In the genomic region with DNA sequence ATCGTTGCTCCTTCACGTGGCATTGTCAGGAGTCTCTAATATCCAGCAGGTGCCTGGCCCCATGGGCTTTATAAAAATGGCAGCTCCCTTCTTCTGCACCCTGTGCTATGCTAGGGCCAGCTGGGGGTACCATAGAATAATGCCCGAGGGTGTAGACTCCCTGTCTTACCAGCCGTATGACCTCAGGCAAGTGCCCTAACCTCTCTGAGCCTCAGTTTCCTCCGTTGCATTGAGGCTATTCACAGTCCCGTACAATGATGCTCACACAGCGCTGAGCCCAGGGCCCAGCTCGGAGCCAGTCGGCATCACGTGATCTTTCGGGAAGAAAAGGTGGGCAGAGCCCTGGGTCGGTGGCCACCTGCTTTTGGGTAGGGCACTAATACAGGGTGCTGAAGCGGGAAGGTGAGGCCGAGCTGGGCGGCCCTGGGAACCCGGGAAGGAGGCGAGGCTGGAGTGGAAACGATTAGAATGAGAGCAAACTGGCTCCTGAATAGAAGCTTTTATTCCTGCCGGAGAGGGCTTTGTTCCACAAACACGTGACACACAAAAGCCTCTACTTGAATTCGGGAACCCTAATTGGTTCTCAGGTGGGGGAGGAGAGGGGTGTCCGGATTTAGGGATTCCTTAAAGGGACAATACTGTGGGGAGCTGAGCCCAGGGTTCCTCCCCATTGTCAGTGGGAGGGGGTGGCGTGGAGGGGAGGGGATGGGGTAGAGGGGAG, we compare ENCODE assay signal across 1 cellular context.
A peak's percentile ranks its signal among the peaks of the same experiment; 100 is the strongest.
TF ChIP-seq lines count a peak whose summit lies in the region.

No MANE protein-coding gene starts in this region.

TF ChIP-seq in WTC11, 78 proteins besides CTCF, POLR2A, EP300 and RAD21 (continued from another document and continues in another):
- TF ChIP-seq, protein P1, sequence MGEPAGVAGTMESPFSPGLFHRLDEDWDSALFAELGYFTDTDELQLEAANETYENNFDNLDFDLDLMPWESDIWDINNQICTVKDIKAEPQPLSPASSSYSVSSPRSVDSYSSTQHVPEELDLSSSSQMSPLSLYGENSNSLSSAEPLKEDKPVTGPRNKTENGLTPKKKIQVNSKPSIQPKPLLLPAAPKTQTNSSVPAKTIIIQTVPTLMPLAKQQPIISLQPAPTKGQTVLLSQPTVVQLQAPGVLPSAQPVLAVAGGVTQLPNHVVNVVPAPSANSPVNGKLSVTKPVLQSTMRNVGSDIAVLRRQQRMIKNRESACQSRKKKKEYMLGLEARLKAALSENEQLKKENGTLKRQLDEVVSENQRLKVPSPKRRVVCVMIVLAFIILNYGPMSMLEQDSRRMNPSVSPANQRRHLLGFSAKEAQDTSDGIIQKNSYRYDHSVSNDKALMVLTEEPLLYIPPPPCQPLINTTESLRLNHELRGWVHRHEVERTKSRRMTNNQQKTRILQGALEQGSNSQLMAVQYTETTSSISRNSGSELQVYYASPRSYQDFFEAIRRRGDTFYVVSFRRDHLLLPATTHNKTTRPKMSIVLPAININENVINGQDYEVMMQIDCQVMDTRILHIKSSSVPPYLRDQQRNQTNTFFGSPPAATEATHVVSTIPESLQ (CRISPR knock-in tag; IDR thresholded peaks at IDR 0.05), result no peak
- TF ChIP-seq, protein P2, sequence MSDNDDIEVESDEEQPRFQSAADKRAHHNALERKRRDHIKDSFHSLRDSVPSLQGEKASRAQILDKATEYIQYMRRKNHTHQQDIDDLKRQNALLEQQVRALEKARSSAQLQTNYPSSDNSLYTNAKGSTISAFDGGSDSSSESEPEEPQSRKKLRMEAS (CRISPR knock-in tag; IDR thresholded peaks at IDR 0.05), result peak; percentile 94
- TF ChIP-seq, protein P3, sequence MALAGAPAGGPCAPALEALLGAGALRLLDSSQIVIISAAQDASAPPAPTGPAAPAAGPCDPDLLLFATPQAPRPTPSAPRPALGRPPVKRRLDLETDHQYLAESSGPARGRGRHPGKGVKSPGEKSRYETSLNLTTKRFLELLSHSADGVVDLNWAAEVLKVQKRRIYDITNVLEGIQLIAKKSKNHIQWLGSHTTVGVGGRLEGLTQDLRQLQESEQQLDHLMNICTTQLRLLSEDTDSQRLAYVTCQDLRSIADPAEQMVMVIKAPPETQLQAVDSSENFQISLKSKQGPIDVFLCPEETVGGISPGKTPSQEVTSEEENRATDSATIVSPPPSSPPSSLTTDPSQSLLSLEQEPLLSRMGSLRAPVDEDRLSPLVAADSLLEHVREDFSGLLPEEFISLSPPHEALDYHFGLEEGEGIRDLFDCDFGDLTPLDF (CRISPR knock-in tag; IDR thresholded peaks at IDR 0.05), result no peak
- TF ChIP-seq ZNF416 (CRISPR knock-in tag; IDR thresholded peaks at IDR 0.05) (no peak), TEAD1 (CRISPR knock-in tag; IDR thresholded peaks at IDR 0.05) (0 out of 2 replicates have a peak, but pooled peaks have one; percentile 75), PRRX2 (CRISPR knock-in tag; IDR thresholded peaks at IDR 0.05) (no peak), SMAD4 (CRISPR knock-in tag; IDR thresholded peaks at IDR 0.05) (no peak), NR3C1 (CRISPR knock-in tag; conservative IDR thresholded peaks at IDR 0.05; ENCODE audit: low read depth) (no peak), GABPB1 (CRISPR knock-in tag; IDR thresholded peaks at IDR 0.05) (no peak), MYBL2 (CRISPR knock-in tag; IDR thresholded peaks at IDR 0.05) (no peak), ZNF396 (CRISPR knock-in tag; IDR thresholded peaks at IDR 0.05; ENCODE audit: borderline replicate concordance) (no peak), CBFB (CRISPR knock-in tag; IDR thresholded peaks at IDR 0.05; ENCODE audit: low read depth) (no peak), MXD4 (CRISPR knock-in tag; IDR thresholded peaks at IDR 0.05; ENCODE audit: borderline replicate concordance) (no peak), FOXJ3 (CRISPR knock-in tag; IDR thresholded peaks at IDR 0.05; ENCODE audit: borderline replicate concordance) (no peak), RORB (CRISPR knock-in tag; IDR thresholded peaks at IDR 0.05) (no peak), FOXK1 (CRISPR knock-in tag; IDR thresholded peaks at IDR 0.05) (no peak), ZNF121 (CRISPR knock-in tag; IDR thresholded peaks at IDR 0.05) (no peak), OVOL2 (CRISPR knock-in tag; IDR thresholded peaks at IDR 0.05; ENCODE audit: borderline replicate concordance) (no peak), JAZF1 (CRISPR knock-in tag; IDR thresholded peaks at IDR 0.05) (no peak), NFYB (CRISPR knock-in tag; conservative IDR thresholded peaks at IDR 0.05; ENCODE audit: low read depth) (no peak), ETV6 (CRISPR knock-in tag; IDR thresholded peaks at IDR 0.05) (peak; percentile 92; the same call in 1 of the 2 replicates), NFE2L1 (CRISPR knock-in tag; IDR thresholded peaks at IDR 0.05) (no peak), ZNF423 (CRISPR knock-in tag; IDR thresholded peaks at IDR 0.05) (no peak), ATF1 (CRISPR knock-in tag; IDR thresholded peaks at IDR 0.05) (no peak), SOX15 (CRISPR knock-in tag; IDR thresholded peaks at IDR 0.05) (no peak), ZNF671 (CRISPR knock-in tag; IDR thresholded peaks at IDR 0.05) (no peak)
- TF ChIP-seq, protein P4, sequence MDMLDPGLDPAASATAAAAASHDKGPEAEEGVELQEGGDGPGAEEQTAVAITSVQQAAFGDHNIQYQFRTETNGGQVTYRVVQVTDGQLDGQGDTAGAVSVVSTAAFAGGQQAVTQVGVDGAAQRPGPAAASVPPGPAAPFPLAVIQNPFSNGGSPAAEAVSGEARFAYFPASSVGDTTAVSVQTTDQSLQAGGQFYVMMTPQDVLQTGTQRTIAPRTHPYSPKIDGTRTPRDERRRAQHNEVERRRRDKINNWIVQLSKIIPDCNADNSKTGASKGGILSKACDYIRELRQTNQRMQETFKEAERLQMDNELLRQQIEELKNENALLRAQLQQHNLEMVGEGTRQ (CRISPR knock-in tag; IDR thresholded peaks at IDR 0.05), result peak; percentile 96
- TF ChIP-seq, protein P5, sequence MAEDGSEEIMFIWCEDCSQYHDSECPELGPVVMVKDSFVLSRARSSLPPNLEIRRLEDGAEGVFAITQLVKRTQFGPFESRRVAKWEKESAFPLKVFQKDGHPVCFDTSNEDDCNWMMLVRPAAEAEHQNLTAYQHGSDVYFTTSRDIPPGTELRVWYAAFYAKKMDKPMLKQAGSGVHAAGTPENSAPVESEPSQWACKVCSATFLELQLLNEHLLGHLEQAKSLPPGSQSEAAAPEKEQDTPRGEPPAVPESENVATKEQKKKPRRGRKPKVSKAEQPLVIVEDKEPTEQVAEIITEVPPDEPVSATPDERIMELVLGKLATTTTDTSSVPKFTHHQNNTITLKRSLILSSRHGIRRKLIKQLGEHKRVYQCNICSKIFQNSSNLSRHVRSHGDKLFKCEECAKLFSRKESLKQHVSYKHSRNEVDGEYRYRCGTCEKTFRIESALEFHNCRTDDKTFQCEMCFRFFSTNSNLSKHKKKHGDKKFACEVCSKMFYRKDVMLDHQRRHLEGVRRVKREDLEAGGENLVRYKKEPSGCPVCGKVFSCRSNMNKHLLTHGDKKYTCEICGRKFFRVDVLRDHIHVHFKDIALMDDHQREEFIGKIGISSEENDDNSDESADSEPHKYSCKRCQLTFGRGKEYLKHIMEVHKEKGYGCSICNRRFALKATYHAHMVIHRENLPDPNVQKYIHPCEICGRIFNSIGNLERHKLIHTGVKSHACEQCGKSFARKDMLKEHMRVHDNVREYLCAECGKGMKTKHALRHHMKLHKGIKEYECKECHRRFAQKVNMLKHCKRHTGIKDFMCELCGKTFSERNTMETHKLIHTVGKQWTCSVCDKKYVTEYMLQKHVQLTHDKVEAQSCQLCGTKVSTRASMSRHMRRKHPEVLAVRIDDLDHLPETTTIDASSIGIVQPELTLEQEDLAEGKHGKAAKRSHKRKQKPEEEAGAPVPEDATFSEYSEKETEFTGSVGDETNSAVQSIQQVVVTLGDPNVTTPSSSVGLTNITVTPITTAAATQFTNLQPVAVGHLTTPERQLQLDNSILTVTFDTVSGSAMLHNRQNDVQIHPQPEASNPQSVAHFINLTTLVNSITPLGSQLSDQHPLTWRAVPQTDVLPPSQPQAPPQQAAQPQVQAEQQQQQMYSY (CRISPR knock-in tag; IDR thresholded peaks at IDR 0.05), result no peak
- TF ChIP-seq, protein P6, sequence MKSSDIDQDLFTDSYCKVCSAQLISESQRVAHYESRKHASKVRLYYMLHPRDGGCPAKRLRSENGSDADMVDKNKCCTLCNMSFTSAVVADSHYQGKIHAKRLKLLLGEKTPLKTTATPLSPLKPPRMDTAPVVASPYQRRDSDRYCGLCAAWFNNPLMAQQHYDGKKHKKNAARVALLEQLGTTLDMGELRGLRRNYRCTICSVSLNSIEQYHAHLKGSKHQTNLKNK (CRISPR knock-in tag; IDR thresholded peaks at IDR 0.05), result no peak
- TF ChIP-seq, protein P7, sequence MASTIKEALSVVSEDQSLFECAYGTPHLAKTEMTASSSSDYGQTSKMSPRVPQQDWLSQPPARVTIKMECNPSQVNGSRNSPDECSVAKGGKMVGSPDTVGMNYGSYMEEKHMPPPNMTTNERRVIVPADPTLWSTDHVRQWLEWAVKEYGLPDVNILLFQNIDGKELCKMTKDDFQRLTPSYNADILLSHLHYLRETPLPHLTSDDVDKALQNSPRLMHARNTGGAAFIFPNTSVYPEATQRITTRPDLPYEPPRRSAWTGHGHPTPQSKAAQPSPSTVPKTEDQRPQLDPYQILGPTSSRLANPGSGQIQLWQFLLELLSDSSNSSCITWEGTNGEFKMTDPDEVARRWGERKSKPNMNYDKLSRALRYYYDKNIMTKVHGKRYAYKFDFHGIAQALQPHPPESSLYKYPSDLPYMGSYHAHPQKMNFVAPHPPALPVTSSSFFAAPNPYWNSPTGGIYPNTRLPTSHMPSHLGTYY (CRISPR knock-in tag; IDR thresholded peaks at IDR 0.05), result no peak
- TF ChIP-seq, protein P8, sequence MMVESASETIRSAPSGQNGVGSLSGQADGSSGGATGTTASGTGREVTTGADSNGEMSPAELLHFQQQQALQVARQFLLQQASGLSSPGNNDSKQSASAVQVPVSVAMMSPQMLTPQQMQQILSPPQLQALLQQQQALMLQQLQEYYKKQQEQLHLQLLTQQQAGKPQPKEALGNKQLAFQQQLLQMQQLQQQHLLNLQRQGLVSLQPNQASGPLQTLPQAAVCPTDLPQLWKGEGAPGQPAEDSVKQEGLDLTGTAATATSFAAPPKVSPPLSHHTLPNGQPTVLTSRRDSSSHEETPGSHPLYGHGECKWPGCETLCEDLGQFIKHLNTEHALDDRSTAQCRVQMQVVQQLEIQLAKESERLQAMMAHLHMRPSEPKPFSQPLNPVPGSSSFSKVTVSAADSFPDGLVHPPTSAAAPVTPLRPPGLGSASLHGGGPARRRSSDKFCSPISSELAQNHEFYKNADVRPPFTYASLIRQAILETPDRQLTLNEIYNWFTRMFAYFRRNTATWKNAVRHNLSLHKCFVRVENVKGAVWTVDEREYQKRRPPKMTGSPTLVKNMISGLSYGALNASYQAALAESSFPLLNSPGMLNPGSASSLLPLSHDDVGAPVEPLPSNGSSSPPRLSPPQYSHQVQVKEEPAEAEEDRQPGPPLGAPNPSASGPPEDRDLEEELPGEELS (CRISPR knock-in tag; IDR thresholded peaks at IDR 0.05), result peak; percentile 50; the same call in 1 of the 2 replicates
- TF ChIP-seq, protein P9, sequence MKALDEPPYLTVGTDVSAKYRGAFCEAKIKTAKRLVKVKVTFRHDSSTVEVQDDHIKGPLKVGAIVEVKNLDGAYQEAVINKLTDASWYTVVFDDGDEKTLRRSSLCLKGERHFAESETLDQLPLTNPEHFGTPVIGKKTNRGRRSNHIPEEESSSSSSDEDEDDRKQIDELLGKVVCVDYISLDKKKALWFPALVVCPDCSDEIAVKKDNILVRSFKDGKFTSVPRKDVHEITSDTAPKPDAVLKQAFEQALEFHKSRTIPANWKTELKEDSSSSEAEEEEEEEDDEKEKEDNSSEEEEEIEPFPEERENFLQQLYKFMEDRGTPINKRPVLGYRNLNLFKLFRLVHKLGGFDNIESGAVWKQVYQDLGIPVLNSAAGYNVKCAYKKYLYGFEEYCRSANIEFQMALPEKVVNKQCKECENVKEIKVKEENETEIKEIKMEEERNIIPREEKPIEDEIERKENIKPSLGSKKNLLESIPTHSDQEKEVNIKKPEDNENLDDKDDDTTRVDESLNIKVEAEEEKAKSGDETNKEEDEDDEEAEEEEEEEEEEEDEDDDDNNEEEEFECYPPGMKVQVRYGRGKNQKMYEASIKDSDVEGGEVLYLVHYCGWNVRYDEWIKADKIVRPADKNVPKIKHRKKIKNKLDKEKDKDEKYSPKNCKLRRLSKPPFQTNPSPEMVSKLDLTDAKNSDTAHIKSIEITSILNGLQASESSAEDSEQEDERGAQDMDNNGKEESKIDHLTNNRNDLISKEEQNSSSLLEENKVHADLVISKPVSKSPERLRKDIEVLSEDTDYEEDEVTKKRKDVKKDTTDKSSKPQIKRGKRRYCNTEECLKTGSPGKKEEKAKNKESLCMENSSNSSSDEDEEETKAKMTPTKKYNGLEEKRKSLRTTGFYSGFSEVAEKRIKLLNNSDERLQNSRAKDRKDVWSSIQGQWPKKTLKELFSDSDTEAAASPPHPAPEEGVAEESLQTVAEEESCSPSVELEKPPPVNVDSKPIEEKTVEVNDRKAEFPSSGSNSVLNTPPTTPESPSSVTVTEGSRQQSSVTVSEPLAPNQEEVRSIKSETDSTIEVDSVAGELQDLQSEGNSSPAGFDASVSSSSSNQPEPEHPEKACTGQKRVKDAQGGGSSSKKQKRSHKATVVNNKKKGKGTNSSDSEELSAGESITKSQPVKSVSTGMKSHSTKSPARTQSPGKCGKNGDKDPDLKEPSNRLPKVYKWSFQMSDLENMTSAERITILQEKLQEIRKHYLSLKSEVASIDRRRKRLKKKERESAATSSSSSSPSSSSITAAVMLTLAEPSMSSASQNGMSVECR (CRISPR knock-in tag; IDR thresholded peaks at IDR 0.05; ENCODE audit: borderline replicate concordance), result 0 out of 2 replicates have a peak, but pooled peaks have one; percentile 54
- TF ChIP-seq, protein P10, sequence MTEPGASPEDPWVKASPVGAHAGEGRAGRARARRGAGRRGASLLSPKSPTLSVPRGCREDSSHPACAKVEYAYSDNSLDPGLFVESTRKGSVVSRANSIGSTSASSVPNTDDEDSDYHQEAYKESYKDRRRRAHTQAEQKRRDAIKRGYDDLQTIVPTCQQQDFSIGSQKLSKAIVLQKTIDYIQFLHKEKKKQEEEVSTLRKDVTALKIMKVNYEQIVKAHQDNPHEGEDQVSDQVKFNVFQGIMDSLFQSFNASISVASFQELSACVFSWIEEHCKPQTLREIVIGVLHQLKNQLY (CRISPR knock-in tag; IDR thresholded peaks at IDR 0.05), result no peak
- TF ChIP-seq, protein P11, sequence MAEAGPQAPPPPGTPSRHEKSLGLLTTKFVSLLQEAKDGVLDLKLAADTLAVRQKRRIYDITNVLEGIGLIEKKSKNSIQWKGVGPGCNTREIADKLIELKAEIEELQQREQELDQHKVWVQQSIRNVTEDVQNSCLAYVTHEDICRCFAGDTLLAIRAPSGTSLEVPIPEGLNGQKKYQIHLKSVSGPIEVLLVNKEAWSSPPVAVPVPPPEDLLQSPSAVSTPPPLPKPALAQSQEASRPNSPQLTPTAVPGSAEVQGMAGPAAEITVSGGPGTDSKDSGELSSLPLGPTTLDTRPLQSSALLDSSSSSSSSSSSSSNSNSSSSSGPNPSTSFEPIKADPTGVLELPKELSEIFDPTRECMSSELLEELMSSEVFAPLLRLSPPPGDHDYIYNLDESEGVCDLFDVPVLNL (CRISPR knock-in tag; IDR thresholded peaks at IDR 0.05; ENCODE audit: borderline replicate concordance, low read depth), result no peak
- TF ChIP-seq, protein P12, sequence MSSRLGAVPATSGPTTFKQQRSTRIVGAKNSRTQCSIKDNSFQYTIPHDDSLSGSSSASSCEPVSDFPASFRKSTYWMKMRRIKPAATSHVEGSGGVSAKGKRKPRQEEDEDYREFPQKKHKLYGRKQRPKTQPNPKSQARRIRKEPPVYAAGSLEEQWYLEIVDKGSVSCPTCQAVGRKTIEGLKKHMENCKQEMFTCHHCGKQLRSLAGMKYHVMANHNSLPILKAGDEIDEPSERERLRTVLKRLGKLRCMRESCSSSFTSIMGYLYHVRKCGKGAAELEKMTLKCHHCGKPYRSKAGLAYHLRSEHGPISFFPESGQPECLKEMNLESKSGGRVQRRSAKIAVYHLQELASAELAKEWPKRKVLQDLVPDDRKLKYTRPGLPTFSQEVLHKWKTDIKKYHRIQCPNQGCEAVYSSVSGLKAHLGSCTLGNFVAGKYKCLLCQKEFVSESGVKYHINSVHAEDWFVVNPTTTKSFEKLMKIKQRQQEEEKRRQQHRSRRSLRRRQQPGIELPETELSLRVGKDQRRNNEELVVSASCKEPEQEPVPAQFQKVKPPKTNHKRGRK (CRISPR knock-in tag; IDR thresholded peaks at IDR 0.05; ENCODE audit: borderline replicate concordance), result no peak
